24 cellular contexts compared by ENCODE assay signal in genomic region chr19:17357078-17357666, GRCh38. TPM values are rescaled to one million over a fixed set of nuclear protein-coding genes. Genes with fewer than 3 reads are reported as not detected.
"Had no signal": no experiment of that assay in that cellular context is flagged by ENCODE, and none has a peak within 500 bp of the region (broad histone marks: within the 10 kb centered on the region; RNA-seq: fewer than 3 reads in every experiment).

No MANE protein-coding gene starts in this region.

- ATAC-seq: activated naive CD8-positive, alpha-beta T cell treated with anti-CD3 and anti-CD28 coated beads, Interleukin-2, amount 50 U/mL, for 24 hours; foreskin keratinocyte; natural killer cell; stimulated activated naive B cell treated with anti-CD40 and anti-IgM and Interleukin-4, amounts not matched to agents 10 μg/mL and 1 μg/mL and 100 μg/mL, for 72 hours had no signal

- H3K4me1 ChIP-seq: foreskin keratinocyte, pancreas, transverse colon had no signal

- H3K27me3 ChIP-seq: brain microvascular endothelial cell, foreskin keratinocyte, pancreas had no signal

- H3K4me1 Mint-ChIP-seq: activated naive CD4-positive, alpha-beta T cell treated with anti-CD3 and anti-CD28 coated beads, Interleukin-2, amount 10 ng/mL, durations not matched to agents 7 days and 5 days; activated naive CD8-positive, alpha-beta T cell treated with anti-CD3 and anti-CD28 coated beads, Interleukin-2, amount 50 U/mL, for 24 hours; natural killer cell; stimulated activated naive B cell treated with anti-CD40 and anti-IgM and Interleukin-4, amounts not matched to agents 10 μg/mL and 1 μg/mL and 100 μg/mL, for 72 hours had no signal

- H3K4me3 Mint-ChIP-seq: activated naive CD4-positive, alpha-beta T cell treated with anti-CD3 and anti-CD28 coated beads, Interleukin-2, amount 10 ng/mL, durations not matched to agents 7 days and 5 days; activated naive CD8-positive, alpha-beta T cell treated with anti-CD3 and anti-CD28 coated beads, Interleukin-2, amount 50 U/mL, for 24 hours; natural killer cell; stimulated activated naive B cell treated with anti-CD40 and anti-IgM and Interleukin-4, amounts not matched to agents 10 μg/mL and 1 μg/mL and 100 μg/mL, for 72 hours had no signal

- H3K27ac Mint-ChIP-seq: activated naive CD4-positive, alpha-beta T cell treated with anti-CD3 and anti-CD28 coated beads, Interleukin-2, amount 10 ng/mL, durations not matched to agents 7 days and 5 days; activated naive CD8-positive, alpha-beta T cell treated with anti-CD3 and anti-CD28 coated beads, Interleukin-2, amount 50 U/mL, for 24 hours; natural killer cell; stimulated activated naive B cell treated with anti-CD40 and anti-IgM and Interleukin-4, amounts not matched to agents 10 μg/mL and 1 μg/mL and 100 μg/mL, for 72 hours had no signal

- H3K36me3 ChIP-seq: brain microvascular endothelial cell, neutrophil, pancreas, transverse colon had no signal

- H3K36me3 Mint-ChIP-seq: activated naive CD4-positive, alpha-beta T cell treated with anti-CD3 and anti-CD28 coated beads, Interleukin-2, amount 10 ng/mL, durations not matched to agents 7 days and 5 days; natural killer cell; stimulated activated naive B cell treated with anti-CD40 and anti-IgM and Interleukin-4, amounts not matched to agents 10 μg/mL and 1 μg/mL and 100 μg/mL, for 72 hours had no signal

- H3K4me3 ChIP-seq: dorsolateral prefrontal cortex, pancreas, transverse colon had no signal

- H3K9me3 Mint-ChIP-seq: activated naive CD4-positive, alpha-beta T cell treated with anti-CD3 and anti-CD28 coated beads, Interleukin-2, amount 10 ng/mL, durations not matched to agents 7 days and 5 days; activated naive CD8-positive, alpha-beta T cell treated with anti-CD3 and anti-CD28 coated beads, Interleukin-2, amount 50 U/mL, for 24 hours; natural killer cell; stimulated activated naive B cell treated with anti-CD40 and anti-IgM and Interleukin-4, amounts not matched to agents 10 μg/mL and 1 μg/mL and 100 μg/mL, for 72 hours had no signal

- H3K27ac ChIP-seq: epithelial cell of prostate, foreskin keratinocyte, neutrophil, pancreas, transverse colon had no signal

- H3K9me3 ChIP-seq: neutrophil, pancreas, transverse colon had no signal

- DNase-seq: activated CD4-positive, alpha-beta T cell treated with anti-CD3 and anti-CD28 coated beads, Interleukin-2, amount 50 U/mL, for 1 hour; activated CD8-positive, alpha-beta memory T cell treated with anti-CD3 and anti-CD28 coated beads for 24 hours; activated CD8-positive, alpha-beta memory T cell treated with anti-CD3 and anti-CD28 coated beads, Interleukin-2, amount 50 U/mL, for 48 hours; activated effector memory CD4-positive, alpha-beta T cell treated with Interleukin-2 at 50 U/mL for 16 hours; activated naive CD4-positive, alpha-beta T cell treated with anti-CD3 and anti-CD28 coated beads, Interleukin-2, amount 10 ng/mL, durations not matched to agents 7 days and 5 days; activated naive CD8-positive, alpha-beta T cell treated with anti-CD3 and anti-CD28 coated beads, Interleukin-2, amount 50 U/mL, for 24 hours; activated T-cell treated with anti-CD3 and anti-CD28 coated beads, Interleukin-2, amount 50 U/mL, for 48 hours; aorta; brain microvascular endothelial cell; central memory CD4-positive, alpha-beta T cell; dorsolateral prefrontal cortex; foreskin keratinocyte; glutamatergic neuron; natural killer cell; pancreas; stimulated activated naive B cell treated with anti-CD40 and anti-IgM and Interleukin-4, amounts not matched to agents 10 μg/mL and 1 μg/mL and 100 μg/mL, for 72 hours; T-helper 1 cell; T-helper 9 cell; transverse colon had no signal

RNA-seq across cellular contexts. Expression of gene PLVAP, which starts 20.0 kb away (rescaled TPM):
- total RNA-seq: fibroblast of lung, foreskin keratinocyte had no signal
- polyA plus RNA-seq: fibroblast of lung, foreskin keratinocyte had no signal

RNA-seq across cellular contexts. Expression of gene CCDC194, which starts 36.8 kb away (rescaled TPM):
- total RNA-seq: fibroblast of lung, foreskin keratinocyte, kidney epithelial cell, subcutaneous adipose tissue, transverse colon had no signal
- polyA plus RNA-seq: aorta, fibroblast of lung, foreskin keratinocyte, pancreas had no signal
